In genomic region chr6:24980507-24981384, GRCh38 we compare ENCODE assay signal across 11 cellular contexts. TPM values are rescaled to one million over a fixed set of nuclear protein-coding genes. Genes with fewer than 3 reads are reported as not detected.
DNase-seq lines count a peak whose midpoint lies in the region; ATAC-seq and TF ChIP-seq lines count a peak whose summit lies in the region.
"Had no signal": no experiment of that assay in that cellular context is flagged by ENCODE, and none has a peak within 500 bp of the region (broad histone marks: within the 10 kb centered on the region; RNA-seq: fewer than 3 reads in every experiment).

No MANE protein-coding gene starts in this region.

- no CpG with 5 or more reads among the region's 4 CpGs for WGBS in mesendoderm (ENCODE audit: extremely low coverage, insufficient coverage, low lambda C conversion rate)

- TF ChIP-seq CTCF in CD4-positive, alpha-beta T cell (IDR thresholded peaks at IDR 0.05): no peak

- H3K36me3 Mint-ChIP-seq in CD4-positive, alpha-beta T cell (ENCODE audit: low read depth): peaks cover 28% of the 10 kb centered on the region
- peaks cover 24% of the 10 kb centered on the region for H3K36me3 Mint-ChIP-seq in activated T-helper 17 cell treated with anti-CD3 and anti-CD28 coated beads, Interleukin-2, amount 50 U/mL, for 72 hours (ENCODE audit: low read depth)

- H3K4me3 Mint-ChIP-seq in CD4-positive, alpha-beta T cell: peak overlapping the region; percentile 11
- H3K4me3 Mint-ChIP-seq in activated T-helper 17 cell treated with anti-CD3 and anti-CD28 coated beads, Interleukin-2, amount 50 U/mL, for 72 hours: no peak overlapping the region
- H3K4me3 Mint-ChIP-seq: activated CD4-positive, alpha-beta T cell treated with anti-CD3 and anti-CD28 coated beads, Interleukin-2, amount 10 ng/mL, durations not matched to agents 24 days and 14 days had no signal

- intact Hi-C loops in CD4-positive, alpha-beta T cell (cut with DNase I, micrococcal nuclease): no loop called here

- no peak overlapping the region for H3K27ac ChIP-seq in CD4-positive, alpha-beta T cell (ENCODE audit: low read depth, low read length)
- H3K27ac ChIP-seq in HUES6 (ENCODE audit: low read depth, low read length) (peak overlapping the region; percentile 90), mesendoderm (ENCODE audit: low read depth, low read length) (peak overlapping the region; percentile 96)
- H3K27ac ChIP-seq: right lobe of liver had no signal

- H2AK5ac ChIP-seq in mesendoderm (ENCODE audit: low read length): no peak overlapping the region

- H3K4me2 ChIP-seq in mesendoderm (ENCODE audit: low read length): no peak overlapping the region

- no peaks in the 10 kb centered on the region for H3K27me3 ChIP-seq in CD4-positive, alpha-beta T cell (ENCODE audit: control insufficient read depth, insufficient read depth, low read length)
- H3K27me3 ChIP-seq in HUES6 (ENCODE audit: control insufficient read depth, insufficient read depth, low read length): no peaks in the 10 kb centered on the region
- no peaks in the 10 kb centered on the region for H3K27me3 ChIP-seq in mesendoderm (ENCODE audit: insufficient read depth, low read length, poor library complexity)
- H3K27me3 ChIP-seq: right lobe of liver had no signal

- H4K5ac ChIP-seq in mesendoderm (ENCODE audit: low read length): no peak overlapping the region

- no peaks in the 10 kb centered on the region for H3K27me3 Mint-ChIP-seq in CD4-positive, alpha-beta T cell
- H3K27me3 Mint-ChIP-seq in activated T-helper 17 cell treated with anti-CD3 and anti-CD28 coated beads, Interleukin-2, amount 50 U/mL, for 72 hours: no peaks in the 10 kb centered on the region
- H3K27me3 Mint-ChIP-seq: activated CD4-positive, alpha-beta T cell treated with anti-CD3 and anti-CD28 coated beads, Interleukin-2, amount 10 ng/mL, durations not matched to agents 24 days and 14 days had no signal

- H3K4me1 ChIP-seq in HUES6 (ENCODE audit: control insufficient read depth, insufficient read depth, low read length) (peaks cover 62% of the 10 kb centered on the region), mesendoderm (ENCODE audit: control insufficient read depth, low read depth, low read length) (peaks cover 12% of the 10 kb centered on the region)
- H3K4me1 ChIP-seq: right lobe of liver had no signal

- H3K36me3 ChIP-seq in HUES6 (ENCODE audit: control insufficient read depth, insufficient read depth, low read length): no peaks in the 10 kb centered on the region
- H3K36me3 ChIP-seq in mesendoderm (ENCODE audit: control insufficient read depth, insufficient read depth, low read length): no peaks in the 10 kb centered on the region
- H3K36me3 ChIP-seq: right lobe of liver had no signal

- CTCF ChIA-PET in CD4-positive, alpha-beta T cell (lab: Charles Lee): interaction anchor here (1.7 to 3.8 kb wide), 5 partner anchors 10 to 47 kb away, joined by 4 to 31 read pairs (median 10); no protein-coding TSS in a partner anchor

- no peak for DNase-seq in CD4-positive, alpha-beta T cell
- DNase-seq in mesendoderm (peak; percentile 93), superior temporal gyrus (ENCODE audit: extremely low spot score) (no peak), dedifferentiated amniotic fluid mesenchymal stem cell (ENCODE audit: extremely low spot score) (no peak)
- DNase-seq: OCI-M1, right lobe of liver had no signal

- H3K4me3 ChIP-seq in HUES6 (ENCODE audit: low read depth, low read length): peak overlapping the region; percentile 31; the same call in 1 of the 2 replicates
- H3K4me3 ChIP-seq in mesendoderm (ENCODE audit: low read length): no peak overlapping the region
- H3K4me3 ChIP-seq: right lobe of liver had no signal

- peak; percentile 43 for ATAC-seq in CD4-positive, alpha-beta T cell (ENCODE audit: poor library complexity)
- ATAC-seq in activated T-helper 17 cell treated with anti-CD3 and anti-CD28 coated beads, Interleukin-2, amount 50 U/mL, for 72 hours (replicated peaks): peak; percentile 79
- ATAC-seq in HG02973 (IDR thresholded peaks at IDR 0.05; ENCODE audit: unreplicated experiment): no peak
- ATAC-seq in HG03196 (IDR thresholded peaks at IDR 0.05; ENCODE audit: unreplicated experiment): no peak

- H2BK15ac ChIP-seq in mesendoderm (replicated peaks; ENCODE audit: low read depth): no peak overlapping the region

- H3K9me3 ChIP-seq in CD4-positive, alpha-beta T cell (ENCODE audit: control insufficient read depth, low read length): no peaks in the 10 kb centered on the region
- H3K9me3 ChIP-seq in HUES6 (ENCODE audit: control insufficient read depth, insufficient read depth, low read depth, low read length): no peaks in the 10 kb centered on the region
- H3K9me3 ChIP-seq: right lobe of liver had no signal

- no peak overlapping the region for H3K23ac ChIP-seq in mesendoderm (ENCODE audit: low read length)

- H2BK5ac ChIP-seq in mesendoderm (ENCODE audit: low read length): peak overlapping the region; percentile 64

- H3K56ac ChIP-seq in mesendoderm (ENCODE audit: low read length): peak overlapping the region; percentile 78

- H3K18ac ChIP-seq in mesendoderm (ENCODE audit: low read length): peak overlapping the region; percentile 82

- H3K79me1 ChIP-seq in mesendoderm (ENCODE audit: low read length): no peaks in the 10 kb centered on the region

- H3K4me1 Mint-ChIP-seq in CD4-positive, alpha-beta T cell (ENCODE audit: low read depth): peaks cover 78% of the 10 kb centered on the region
- H3K4me1 Mint-ChIP-seq in activated T-helper 17 cell treated with anti-CD3 and anti-CD28 coated beads, Interleukin-2, amount 50 U/mL, for 72 hours: peaks cover 34% of the 10 kb centered on the region

- H3K27ac Mint-ChIP-seq in CD4-positive, alpha-beta T cell: peak overlapping the region; percentile 3
- no peak overlapping the region for H3K27ac Mint-ChIP-seq in activated T-helper 17 cell treated with anti-CD3 and anti-CD28 coated beads, Interleukin-2, amount 50 U/mL, for 72 hours
- H3K27ac Mint-ChIP-seq: activated CD4-positive, alpha-beta T cell treated with anti-CD3 and anti-CD28 coated beads, Interleukin-2, amount 10 ng/mL, durations not matched to agents 24 days and 14 days had no signal

- H3K4ac ChIP-seq in mesendoderm (ENCODE audit: low read depth, low read length): no peak overlapping the region

- H3K9ac ChIP-seq in HUES6 (ENCODE audit: low read length) (peak overlapping the region; percentile 76), mesendoderm (ENCODE audit: low read length) (no peak overlapping the region)

- no peaks in the 10 kb centered on the region for H3K9me3 Mint-ChIP-seq in CD4-positive, alpha-beta T cell
- H3K9me3 Mint-ChIP-seq in activated T-helper 17 cell treated with anti-CD3 and anti-CD28 coated beads, Interleukin-2, amount 50 U/mL, for 72 hours: no peaks in the 10 kb centered on the region

- POLR2A ChIA-PET in CD4-positive, alpha-beta T cell (lab: Charles Lee): interaction anchor here (1.1 to 4.5 kb wide), 6 partner anchors 10 to 46 kb away, joined by 3 to 26 read pairs (median 8); partner anchors contain the start of gene RIPOR2

- H4K8ac ChIP-seq in mesendoderm (ENCODE audit: low read depth, low read length): no peak overlapping the region

- peak overlapping the region; percentile 99 for H2BK120ac ChIP-seq in mesendoderm (ENCODE audit: low read depth, low read length)

- H3K79me2 ChIP-seq in mesendoderm (ENCODE audit: control insufficient read depth, insufficient read depth, low read length): no peaks in the 10 kb centered on the region

RNA-seq across cellular contexts. Expression of gene RIPOR2, which starts 45.0 kb away (rescaled TPM):
- 100 to 1,000 TPM; 123 to 129 TPM for total RNA-seq in CD4-positive, alpha-beta T cell
- 100 to 1,000 TPM in 1 of 2 donors, 10 to 100 TPM in 1; 47.5 to 113 TPM for total RNA-seq in activated T-helper 17 cell treated with anti-CD3 and anti-CD28 coated beads, Interleukin-2, amount 50 U/mL, for 72 hours
- 2.4 TPM for polyA plus RNA-seq in mesendoderm (2013, experiment 1 of 2)
- polyA plus RNA-seq in mesendoderm (2013, experiment 2 of 2): 2.5 TPM

Comparison
In these comparisons a context has a peak if more than half of its experiments do, and no peak if none do; other contexts are left out.
1. ATAC-seq: peak in CD4-positive, alpha-beta T cell (single experiment) and activated T-helper 17 cell treated with anti-CD3 and anti-CD28 coated beads, Interleukin-2, amount 50 U/mL, for 72 hours (single experiment); none in HG02973 (single experiment) and HG03196 (single experiment).